In genomic region chr3:153163349-153164008, GRCh38 we compare ENCODE assay signal across 8 cellular contexts. TPM values are rescaled to one million over a fixed set of nuclear protein-coding genes. Genes with fewer than 3 reads are reported as not detected.
DNase-seq lines count a peak whose midpoint lies in the region; ATAC-seq and TF ChIP-seq lines count a peak whose summit lies in the region.

No MANE protein-coding gene starts in this region.

- peak overlapping the region; percentile 95 for H3K4me3 Mint-ChIP-seq in activated T-helper 17 cell treated with anti-CD3 and anti-CD28 coated beads, Interleukin-2, amount 50 U/mL, for 72 hours

- peak overlapping the region; percentile 94 for H3K4me2 ChIP-seq in smooth muscle cell

- peaks cover 37% of the 10 kb centered on the region for H3K4me1 Mint-ChIP-seq in activated T-helper 17 cell treated with anti-CD3 and anti-CD28 coated beads, Interleukin-2, amount 50 U/mL, for 72 hours

- H3K27ac Mint-ChIP-seq in activated T-helper 17 cell treated with anti-CD3 and anti-CD28 coated beads, Interleukin-2, amount 50 U/mL, for 72 hours, result peak overlapping the region; percentile 93

- peak overlapping the region; percentile 97 for H3K4me3 ChIP-seq in iPS DF 6.9 (ENCODE audit: low read length)
- peak overlapping the region; percentile 98 for H3K4me3 ChIP-seq in smooth muscle cell

- peak; percentile 32 for DNase-seq in Ammon's horn (ENCODE audit: low spot score)
- peak; percentile 53 for DNase-seq in HK-2 (ENCODE audit: unreplicated experiment)
- DNase-seq in iPS DF 6.9 (ENCODE audit: low read depth, low spot score), result no peak
- no peak for DNase-seq in smooth muscle cell (lab: John Stamatoyannopoulos, UW; ENCODE audit: unreplicated experiment)
- no peak for DNase-seq in NCI-H2171 (lab: John Stamatoyannopoulos, UW)

- no peaks in the 10 kb centered on the region for H3K9me3 ChIP-seq in iPS DF 6.9 (ENCODE audit: control insufficient read depth, insufficient read depth, low read length)
- H3K9me3 ChIP-seq in smooth muscle cell (replicated peaks; ENCODE audit: low read depth), result no peaks in the 10 kb centered on the region

- H3K4me1 ChIP-seq in iPS DF 6.9 (ENCODE audit: control insufficient read depth, insufficient read depth, low read length), result no peaks in the 10 kb centered on the region
- H3K4me1 ChIP-seq in smooth muscle cell (ENCODE audit: low read depth), result peaks cover 23% of the 10 kb centered on the region

- peaks cover 63% of the 10 kb centered on the region for H3K79me2 ChIP-seq in smooth muscle cell (ENCODE audit: low read depth)

- no peaks in the 10 kb centered on the region for H3F3A ChIP-seq in smooth muscle cell (ENCODE audit: low read depth)

- H3K9me3 Mint-ChIP-seq in activated T-helper 17 cell treated with anti-CD3 and anti-CD28 coated beads, Interleukin-2, amount 50 U/mL, for 72 hours, result no peaks in the 10 kb centered on the region

- peaks cover 62% of the 10 kb centered on the region for H3K36me3 Mint-ChIP-seq in activated T-helper 17 cell treated with anti-CD3 and anti-CD28 coated beads, Interleukin-2, amount 50 U/mL, for 72 hours (ENCODE audit: low read depth)

- no peak overlapping the region for H3K27ac ChIP-seq in iPS DF 6.9 (ENCODE audit: low read length)
- peak overlapping the region; percentile 77 for H3K27ac ChIP-seq in smooth muscle cell (ENCODE audit: low read depth)

- H3K36me3 ChIP-seq in iPS DF 6.9 (ENCODE audit: control insufficient read depth, insufficient read depth, low read length) (no peaks in the 10 kb centered on the region), smooth muscle cell (ENCODE audit: low read depth) (no peaks in the 10 kb centered on the region)

- H4K20me1 ChIP-seq in smooth muscle cell (ENCODE audit: low read depth), result peaks cover 61% of the 10 kb centered on the region

- ATAC-seq in activated T-helper 17 cell treated with anti-CD3 and anti-CD28 coated beads, Interleukin-2, amount 50 U/mL, for 72 hours (replicated peaks), result no peak
- no peak for ATAC-seq in HG02610 (IDR thresholded peaks at IDR 0.05; ENCODE audit: unreplicated experiment)
- ATAC-seq in GM21737 (IDR thresholded peaks at IDR 0.05; ENCODE audit: unreplicated experiment), result no peak

- peak overlapping the region; percentile 91 for H3K9ac ChIP-seq in smooth muscle cell (ENCODE audit: low read depth)

- WGBS in iPS DF 6.9 (ENCODE audit: insufficient coverage, insufficient read length), result no CpG with 5 or more reads among the region's 17 CpGs
- WGBS in smooth muscle cell (ENCODE audit: low lambda C conversion rate), result under 1% methylated on average over 17 of the region's 17 CpGs

- no peak for TF ChIP-seq CTCF in smooth muscle cell (IDR thresholded peaks at IDR 0.05; ENCODE audit: borderline replicate concordance, insufficient read depth, poor library complexity, severe bottlenecking)

- H2AFZ ChIP-seq in smooth muscle cell (ENCODE audit: low read depth), result no peak overlapping the region

- no peaks in the 10 kb centered on the region for H3K27me3 ChIP-seq in iPS DF 6.9 (ENCODE audit: control insufficient read depth, insufficient read depth, low read length)
- no peaks in the 10 kb centered on the region for H3K27me3 ChIP-seq in smooth muscle cell (ENCODE audit: low read depth)

- no peaks in the 10 kb centered on the region for H3K27me3 Mint-ChIP-seq in activated T-helper 17 cell treated with anti-CD3 and anti-CD28 coated beads, Interleukin-2, amount 50 U/mL, for 72 hours

RNA-seq across cellular contexts. Expression of gene RAP2B, which starts 1.5 kb away (rescaled TPM):
- 10 to 100 TPM; 18.9 to 20.7 TPM for total RNA-seq in activated T-helper 17 cell treated with anti-CD3 and anti-CD28 coated beads, Interleukin-2, amount 50 U/mL, for 72 hours
- 29.0 and 29.2 TPM in 2 replicates for total RNA-seq in smooth muscle cell
- polyA plus RNA-seq in smooth muscle cell, result 10.7 and 21.7 TPM in 2 replicates

Comparison
In these comparisons a context has a peak if more than half of its experiments do, and no peak if none do; other contexts are left out.
1. DNase-seq: peak in Ammon's horn (single experiment) and HK-2 (single experiment); none in iPS DF 6.9 (single experiment), smooth muscle cell (single experiment) and NCI-H2171 (single experiment).